9 cellular contexts compared by ENCODE assay signal in genomic region chr7:517848-518629, GRCh38. TPM values are rescaled to one million over a fixed set of nuclear protein-coding genes. Genes with fewer than 3 reads are reported as not detected.
DNase-seq lines count a peak whose midpoint lies in the region; ATAC-seq and TF ChIP-seq lines count a peak whose summit lies in the region.
"Had no signal": no experiment of that assay in that cellular context is flagged by ENCODE, and none has a peak within 500 bp of the region (broad histone marks: within the 10 kb centered on the region; RNA-seq: fewer than 3 reads in every experiment).

No MANE protein-coding gene starts in this region.

- H3K9me3 ChIP-seq in MG63, result no peaks in the 10 kb centered on the region
- no peaks in the 10 kb centered on the region for H3K9me3 ChIP-seq in body of pancreas
- no peaks in the 10 kb centered on the region for H3K9me3 ChIP-seq in iPS-18a (ENCODE audit: control insufficient read depth, low read depth, low read length)

- DNase-seq in Calu3, result no peak
- DNase-seq in MG63, result peak; percentile 39
- DNase-seq in body of pancreas, result peak; percentile 72 to 75 (median 73)
- DNase-seq in sciatic nerve (ENCODE audit: low spot score), result no peak
- DNase-seq in NCI-H1694 (lab: John Stamatoyannopoulos, UW), result no peak
- DNase-seq in NCI-H1048 (lab: John Stamatoyannopoulos, UW), result no peak
- DNase-seq in activated CD4-positive, CD25-positive, alpha-beta regulatory T cell treated with anti-CD3 and anti-CD28 coated beads, Interleukin-2, amount 50 U/mL, for 72 hours, result no peak

- H3K27ac ChIP-seq in body of pancreas (peak overlapping the region; percentile 91 to 99 (median 95)), iPS-18a (ENCODE audit: low read length) (no peak overlapping the region)
- H3K27ac ChIP-seq: SK-N-MC had no signal

- peak overlapping the region; percentile 70 for H3K4me3 Mint-ChIP-seq in Calu3 (ENCODE audit: low read depth, unreplicated experiment)

- H3K36me3 ChIP-seq in MG63 (no peaks in the 10 kb centered on the region), body of pancreas (replicated peaks in 1 of 2; ENCODE audit: insufficient read depth in 1 of 2, low read depth in 2 of 2) (no peaks in the 10 kb centered on the region), iPS-18a (ENCODE audit: control insufficient read depth, low read depth, low read length) (no peaks in the 10 kb centered on the region)

- H3K4me1 ChIP-seq in body of pancreas (peaks cover 65% of the 10 kb centered on the region), iPS-18a (ENCODE audit: control insufficient read depth, low read depth, low read length) (peaks cover 23% of the 10 kb centered on the region)

- 0 to 1% methylated on average over 8 to 63 of the region's 67 CpGs for WGBS in body of pancreas, 2 donors

- peak; percentile 15 to 55 (median 44) for TF ChIP-seq POLR2A in body of pancreas (IDR thresholded peaks at IDR 0.05)

- H3K27me3 ChIP-seq in MG63 (peaks cover 29% of the 10 kb centered on the region), body of pancreas (no peaks in the 10 kb centered on the region), iPS-18a (ENCODE audit: control insufficient read depth, insufficient read depth, low read length) (peaks cover 44% of the 10 kb centered on the region)

- BruUV-seq in Calu3 (replicated peaks; lab: Mats Ljungman, UMichigan), result no TSS peak

- CTCF ChIA-PET in Calu3 (lab: Charles Lee), result interaction anchor here (0.6 to 0.9 kb wide), 2 partner anchors 20 to 1007 kb away, joined by 4 to 5 read pairs; no protein-coding TSS in a partner anchor

- peaks cover 19% of the 10 kb centered on the region for H3K4me1 Mint-ChIP-seq in Calu3 (ENCODE audit: low read depth, unreplicated experiment)

- H3K27me3 Mint-ChIP-seq in Calu3 (ENCODE audit: unreplicated experiment), result peaks cover 81% of the 10 kb centered on the region

- H3K27ac Mint-ChIP-seq in Calu3 (ENCODE audit: unreplicated experiment), result peak overlapping the region; percentile 22

- no peak for TF ChIP-seq CTCF in Calu3 (IDR thresholded peaks at IDR 0.05; ENCODE audit: unreplicated experiment)
- no peak for TF ChIP-seq CTCF in body of pancreas (IDR thresholded peaks at IDR 0.05)

- peak overlapping the region; percentile 61 for H3K9ac ChIP-seq in iPS-18a (ENCODE audit: low read length)

- H3K36me3 Mint-ChIP-seq in Calu3 (ENCODE audit: insufficient read depth, unreplicated experiment), result peaks cover 48% of the 10 kb centered on the region

- intact Hi-C loops in Calu3 (cut with micrococcal nuclease; ENCODE audit: unreplicated experiment) (no loop called here), body of pancreas (cut with DNase I) (no loop called here), sciatic nerve (cut with DNase I) (loop anchor here (10.0 kb wide), 1 partner anchor 183 kb away; no protein-coding TSS in a partner anchor)

- ATAC-seq in body of pancreas (peak; percentile 28), sciatic nerve (peak; percentile 48)

- peak overlapping the region; percentile 60 for H3K4me3 ChIP-seq in MG63
- peak overlapping the region; percentile 80 to 92 for H3K4me3 ChIP-seq in body of pancreas
- H3K4me3 ChIP-seq in iPS-18a (ENCODE audit: low read length), result peak overlapping the region; percentile 78

- no peaks in the 10 kb centered on the region for H3K9me3 Mint-ChIP-seq in Calu3 (ENCODE audit: low read depth, unreplicated experiment)

RNA-seq across cellular contexts. Expression of gene PDGFA, which starts 1.6 kb away (rescaled TPM):
- total RNA-seq in Calu3 (2022), result 4.5 and 6.4 TPM in 2 replicates
- total RNA-seq in MG63 (2014; rRNA removed; shearing (Covaris generic); ENCODE audit: low replicate concordance), result 4.9 and 33.7 TPM in 2 replicates
- total RNA-seq in body of pancreas, result 10 to 100 TPM; 58.6 to 59.3 TPM
- total RNA-seq in sciatic nerve, result 36.5 TPM

Comparison
In these comparisons a context has a peak if more than half of its experiments do, and no peak if none do; other contexts are left out.
1. DNase-seq: peak in MG63 (single experiment) and body of pancreas (4 of 4); none in Calu3 (single experiment), sciatic nerve (single experiment), NCI-H1694 (single experiment), NCI-H1048 (single experiment) and activated CD4-positive, CD25-positive, alpha-beta regulatory T cell treated with anti-CD3 and anti-CD28 coated beads, Interleukin-2, amount 50 U/mL, for 72 hours (single experiment).
2. Peak in every context shown above with its lines, with median percentiles within 50 percentile points of each other: H3K4me3 ChIP-seq.